Comparison of ENCODE assay signal across 1 cellular context in genomic region chr6:106787327-106788196, GRCh38.
TF ChIP-seq lines count a peak whose summit lies in the region.

No MANE protein-coding gene starts in this region.

TF ChIP-seq in HepG2, 621 proteins besides CTCF, POLR2A, EP300 and RAD21 (continued from another document and continues in another):
- no peak for TF ChIP-seq ZNF609 (CRISPR knock-in tag; IDR thresholded peaks at IDR 0.05; ENCODE audit: borderline replicate concordance)
- no peak for TF ChIP-seq MNT (IDR thresholded peaks at IDR 0.05)
- TF ChIP-seq CBX5 (CRISPR knock-in tag; IDR thresholded peaks at IDR 0.05; ENCODE audit: borderline replicate concordance): no peak
- TF ChIP-seq CCAR2 (optimal IDR thresholded peaks at IDR 0.05; ENCODE audit: low read depth, low read length): no peak
- TF ChIP-seq ETS1 (CRISPR knock-in tag; IDR thresholded peaks at IDR 0.05): no peak
- no peak for TF ChIP-seq ZBTB25 (CRISPR knock-in tag; IDR thresholded peaks at IDR 0.05)
- TF ChIP-seq ZNF652 (CRISPR knock-in tag; IDR thresholded peaks at IDR 0.05; ENCODE audit: borderline replicate concordance, low read depth): peak; percentile 7; the same call in 1 of the 2 replicates
- no peak for TF ChIP-seq ZNF343 (CRISPR knock-in tag; IDR thresholded peaks at IDR 0.05)
- TF ChIP-seq KDM1A (CRISPR knock-in tag; IDR thresholded peaks at IDR 0.05): no peak
- TF ChIP-seq SRSF4 (IDR thresholded peaks at IDR 0.05; ENCODE audit: low read depth, low read length, poor library complexity, severe bottlenecking): no peak
- no peak for TF ChIP-seq ZBTB38 (CRISPR knock-in tag; IDR thresholded peaks at IDR 0.05)
- no peak for TF ChIP-seq ZNF782 (CRISPR knock-in tag; IDR thresholded peaks at IDR 0.05; ENCODE audit: borderline replicate concordance)
- TF ChIP-seq ATF3 (CRISPR knock-in tag; IDR thresholded peaks at IDR 0.05): no peak
- peak; percentile 74; the same call in 1 of the 2 replicates for TF ChIP-seq MEF2D (CRISPR knock-in tag; IDR thresholded peaks at IDR 0.05)
- no peak for TF ChIP-seq ZBTB1 (CRISPR knock-in tag; IDR thresholded peaks at IDR 0.05; ENCODE audit: borderline replicate concordance)
- TF ChIP-seq, protein P1, sequence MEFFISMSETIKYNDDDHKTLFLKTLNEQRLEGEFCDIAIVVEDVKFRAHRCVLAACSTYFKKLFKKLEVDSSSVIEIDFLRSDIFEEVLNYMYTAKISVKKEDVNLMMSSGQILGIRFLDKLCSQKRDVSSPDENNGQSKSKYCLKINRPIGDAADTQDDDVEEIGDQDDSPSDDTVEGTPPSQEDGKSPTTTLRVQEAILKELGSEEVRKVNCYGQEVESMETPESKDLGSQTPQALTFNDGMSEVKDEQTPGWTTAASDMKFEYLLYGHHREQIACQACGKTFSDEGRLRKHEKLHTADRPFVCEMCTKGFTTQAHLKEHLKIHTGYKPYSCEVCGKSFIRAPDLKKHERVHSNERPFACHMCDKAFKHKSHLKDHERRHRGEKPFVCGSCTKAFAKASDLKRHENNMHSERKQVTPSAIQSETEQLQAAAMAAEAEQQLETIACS (CRISPR knock-in tag; IDR thresholded peaks at IDR 0.05): no peak
- no peak for TF ChIP-seq MED8 (CRISPR knock-in tag; IDR thresholded peaks at IDR 0.05; ENCODE audit: insufficient replicate concordance)
- no peak for TF ChIP-seq MLXIP (CRISPR knock-in tag; IDR thresholded peaks at IDR 0.05; ENCODE audit: borderline replicate concordance)
- TF ChIP-seq MZF1 (CRISPR knock-in tag; IDR thresholded peaks at IDR 0.05; ENCODE audit: borderline replicate concordance): no peak
- no peak for TF ChIP-seq ZNF746 (CRISPR knock-in tag; IDR thresholded peaks at IDR 0.05)
- TF ChIP-seq ZNF7 (CRISPR knock-in tag; IDR thresholded peaks at IDR 0.05): no peak
- no peak for TF ChIP-seq ZNF414 (CRISPR knock-in tag; IDR thresholded peaks at IDR 0.05)
- TF ChIP-seq CBFB (CRISPR knock-in tag; IDR thresholded peaks at IDR 0.05): no peak
- TF ChIP-seq SIN3B (IDR thresholded peaks at IDR 0.05; ENCODE audit: low read length): no peak
- TF ChIP-seq ZNF264 (CRISPR knock-in tag; IDR thresholded peaks at IDR 0.05): 0 out of 2 replicates have a peak, but pooled peaks have one; percentile 33
- TF ChIP-seq SIN3A (IDR thresholded peaks at IDR 0.05; ENCODE audit: borderline replicate concordance, low read depth, low read length): no peak
- TF ChIP-seq, protein P2, sequence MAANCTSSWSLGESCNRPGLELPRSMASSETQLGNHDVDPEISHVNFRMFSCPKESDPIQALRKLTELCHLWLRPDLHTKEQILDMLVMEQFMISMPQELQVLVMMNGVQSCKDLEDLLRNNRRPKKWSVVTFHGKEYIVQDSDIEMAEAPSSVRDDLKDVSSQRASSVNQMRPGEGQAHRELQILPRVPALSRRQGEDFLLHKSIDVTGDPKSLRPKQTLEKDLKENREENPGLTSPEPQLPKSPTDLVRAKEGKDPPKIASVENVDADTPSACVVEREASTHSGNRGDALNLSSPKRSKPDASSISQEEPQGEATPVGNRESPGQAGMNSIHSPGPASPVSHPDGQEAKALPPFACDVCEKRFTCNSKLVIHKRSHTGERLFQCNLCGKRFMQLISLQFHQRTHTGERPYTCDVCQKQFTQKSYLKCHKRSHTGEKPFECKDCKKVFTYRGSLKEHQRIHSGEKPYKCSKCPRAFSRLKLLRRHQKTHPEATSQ (CRISPR knock-in tag; IDR thresholded peaks at IDR 0.05; ENCODE audit: borderline replicate concordance): no peak
- TF ChIP-seq FIP1L1 (IDR thresholded peaks at IDR 0.05; ENCODE audit: borderline replicate concordance, insufficient read depth, low read depth, low read length): no peak
- no peak for TF ChIP-seq POLR2AphosphoS5 (IDR thresholded peaks at IDR 0.05; ENCODE audit: low read depth, low read length)
- TF ChIP-seq HDAC1 (CRISPR knock-in tag; IDR thresholded peaks at IDR 0.05): peak; percentile 36; the same call in 1 of the 2 replicates
- TF ChIP-seq ZNF619 (CRISPR knock-in tag; IDR thresholded peaks at IDR 0.05): no peak
- TF ChIP-seq ZNF674 (CRISPR knock-in tag; IDR thresholded peaks at IDR 0.05; ENCODE audit: low read depth): no peak
- TF ChIP-seq ZNF607 (CRISPR knock-in tag; IDR thresholded peaks at IDR 0.05; ENCODE audit: borderline replicate concordance): 0 out of 2 replicates have a peak, but pooled peaks have one; percentile 40
- no peak for TF ChIP-seq ZNF660 (CRISPR knock-in tag; IDR thresholded peaks at IDR 0.05; ENCODE audit: borderline replicate concordance, low read depth)
- no peak for TF ChIP-seq SNAPC5 (CRISPR knock-in tag; IDR thresholded peaks at IDR 0.05; ENCODE audit: borderline replicate concordance)
- TF ChIP-seq, protein P3, sequence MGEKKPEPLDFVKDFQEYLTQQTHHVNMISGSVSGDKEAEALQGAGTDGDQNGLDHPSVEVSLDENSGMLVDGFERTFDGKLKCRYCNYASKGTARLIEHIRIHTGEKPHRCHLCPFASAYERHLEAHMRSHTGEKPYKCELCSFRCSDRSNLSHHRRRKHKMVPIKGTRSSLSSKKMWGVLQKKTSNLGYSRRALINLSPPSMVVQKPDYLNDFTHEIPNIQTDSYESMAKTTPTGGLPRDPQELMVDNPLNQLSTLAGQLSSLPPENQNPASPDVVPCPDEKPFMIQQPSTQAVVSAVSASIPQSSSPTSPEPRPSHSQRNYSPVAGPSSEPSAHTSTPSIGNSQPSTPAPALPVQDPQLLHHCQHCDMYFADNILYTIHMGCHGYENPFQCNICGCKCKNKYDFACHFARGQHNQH (CRISPR knock-in tag; IDR thresholded peaks at IDR 0.05): no peak
- TF ChIP-seq GMEB2 (CRISPR knock-in tag; IDR thresholded peaks at IDR 0.05; ENCODE audit: low read depth): no peak
- TF ChIP-seq ZNF275 (CRISPR knock-in tag; IDR thresholded peaks at IDR 0.05; ENCODE audit: borderline replicate concordance): no peak
- TF ChIP-seq SCMH1 (CRISPR knock-in tag; IDR thresholded peaks at IDR 0.05; ENCODE audit: borderline replicate concordance): no peak
